ENCODE assay signal across 1 cellular context in the genomic region with DNA sequence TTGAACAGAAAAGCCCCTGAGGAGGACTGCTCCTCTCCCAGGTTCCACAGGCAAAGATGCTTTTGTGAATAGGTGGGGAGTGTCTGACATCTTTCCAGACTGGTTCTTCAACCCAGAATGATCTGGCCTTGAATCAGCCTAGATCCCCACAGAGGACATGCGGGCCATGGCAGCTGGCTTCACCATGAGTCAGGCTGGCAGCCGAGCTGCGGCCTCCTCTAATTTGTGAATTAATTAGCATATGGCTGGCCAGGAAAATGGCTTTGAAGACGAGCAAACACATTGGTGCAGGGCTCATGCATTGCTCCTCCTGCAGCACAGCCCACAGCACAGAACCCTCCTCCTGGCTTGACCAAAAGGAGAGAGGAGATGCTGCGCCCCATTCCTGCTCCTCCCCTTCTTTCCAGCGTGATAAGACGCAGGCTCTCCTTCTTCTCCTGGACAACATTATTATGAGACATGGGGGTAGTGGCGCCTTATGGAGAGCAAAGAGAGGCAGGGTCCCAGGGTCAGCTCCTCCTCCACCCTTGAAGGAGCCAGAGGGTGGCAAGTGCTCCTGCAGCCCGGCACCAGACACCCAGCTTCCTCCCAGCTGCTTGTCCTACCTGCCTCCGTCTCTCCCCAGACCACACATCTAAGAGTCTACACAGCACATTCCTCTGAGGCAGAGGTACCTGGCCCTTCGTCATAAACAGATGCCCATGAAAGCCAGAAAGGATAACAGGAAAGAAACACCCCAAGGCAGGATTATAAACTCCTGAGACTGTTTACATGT.
TF ChIP-seq lines count a peak whose summit lies in the region.

No MANE protein-coding gene starts in this region.

TF ChIP-seq in IMR-90, 13 proteins besides CTCF, POLR2A, EP300 and RAD21:
- TF ChIP-seq CHD1 (IDR thresholded peaks at IDR 0.05; ENCODE audit: low read depth, low read length) (no peak), NFE2L2 (IDR thresholded peaks at IDR 0.05; ENCODE audit: low read depth, low read length) (no peak), MAZ (IDR thresholded peaks at IDR 0.05; ENCODE audit: borderline replicate concordance, low read depth, low read length) (no peak), CEBPB (IDR thresholded peaks at IDR 0.05; ENCODE audit: low read depth, low read length) (no peak), MXI1 (IDR thresholded peaks at IDR 0.05; ENCODE audit: borderline replicate concordance, low read depth, low read length) (no peak), ELK1 (IDR thresholded peaks at IDR 0.05; ENCODE audit: borderline replicate concordance, low read depth, low read length) (no peak), RCOR1 (IDR thresholded peaks at IDR 0.05; ENCODE audit: insufficient replicate concordance, low read length) (no peak), SMC3 (IDR thresholded peaks at IDR 0.05; ENCODE audit: low read depth, low read length) (no peak), RFX5 (IDR thresholded peaks at IDR 0.05; ENCODE audit: low read depth, low read length) (no peak), FOS (IDR thresholded peaks at IDR 0.05; ENCODE audit: low read depth, low read length) (no peak), BHLHE40 (IDR thresholded peaks at IDR 0.05; ENCODE audit: low read depth, low read length) (no peak), MAFK (IDR thresholded peaks at IDR 0.05; ENCODE audit: low read depth, low read length) (no peak)
- TF ChIP-seq, protein P1, sequence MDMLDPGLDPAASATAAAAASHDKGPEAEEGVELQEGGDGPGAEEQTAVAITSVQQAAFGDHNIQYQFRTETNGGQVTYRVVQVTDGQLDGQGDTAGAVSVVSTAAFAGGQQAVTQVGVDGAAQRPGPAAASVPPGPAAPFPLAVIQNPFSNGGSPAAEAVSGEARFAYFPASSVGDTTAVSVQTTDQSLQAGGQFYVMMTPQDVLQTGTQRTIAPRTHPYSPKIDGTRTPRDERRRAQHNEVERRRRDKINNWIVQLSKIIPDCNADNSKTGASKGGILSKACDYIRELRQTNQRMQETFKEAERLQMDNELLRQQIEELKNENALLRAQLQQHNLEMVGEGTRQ (IDR thresholded peaks at IDR 0.05; ENCODE audit: low read depth, low read length) = no peak
